2 cellular contexts compared by ENCODE assay signal in the genomic region with DNA sequence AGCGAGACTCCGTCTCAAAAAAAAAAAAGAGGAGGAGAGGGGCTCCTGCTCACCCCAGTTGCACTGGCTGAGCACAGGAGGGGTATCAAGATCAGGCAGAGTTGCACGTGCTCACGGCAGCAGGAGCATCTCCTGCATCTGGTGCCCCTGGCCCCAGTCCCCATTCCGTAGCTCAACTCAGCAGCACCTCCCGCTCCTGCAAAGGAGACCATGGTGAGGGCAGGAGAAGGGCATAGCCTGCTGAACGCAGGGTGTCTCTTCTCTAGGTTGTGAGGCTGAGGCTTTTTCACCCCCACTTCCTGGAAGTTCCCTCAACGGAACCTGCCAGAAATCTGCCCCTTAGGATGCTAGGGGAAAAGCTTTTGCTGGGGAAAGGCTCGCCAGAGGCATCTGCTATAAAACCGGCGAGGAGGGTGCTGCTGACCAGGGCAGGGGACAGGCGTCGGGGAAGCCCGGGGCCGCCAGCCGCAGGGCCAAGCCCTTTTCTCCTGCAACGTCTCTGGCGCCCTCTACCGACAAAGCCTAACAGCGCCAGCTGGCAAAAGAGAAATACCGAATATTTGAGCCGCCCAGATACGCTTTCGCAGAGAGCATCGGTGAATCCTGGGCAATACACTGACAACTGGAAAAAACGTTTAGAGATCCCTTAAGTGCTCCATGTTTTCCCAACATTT.
TF ChIP-seq lines count a peak whose summit lies in the region.

No MANE protein-coding gene starts in this region.

TF ChIP-seq in HEK293, 187 proteins besides CTCF, POLR2A, EP300 and RAD21 (continues in another document):
- TF ChIP-seq ZBTB17 (tag by site-specific recombination; IDR thresholded peaks at IDR 0.05) (peak; percentile 78), ZSCAN16 (tag by site-specific recombination; IDR thresholded peaks at IDR 0.05) (0 out of 2 replicates have a peak, but pooled peaks have one; percentile 54), ZNF621 (tag by site-specific recombination; IDR thresholded peaks at IDR 0.05) (no peak), ZNF660 (tag by site-specific recombination; IDR thresholded peaks at IDR 0.05) (no peak), ZNF76 (tag by site-specific recombination; IDR thresholded peaks at IDR 0.05; ENCODE audit: borderline replicate concordance, low read depth) (no peak), ZNF560 (tag by site-specific recombination; IDR thresholded peaks at IDR 0.05; ENCODE audit: borderline replicate concordance) (no peak), ZNF155 (tag by site-specific recombination; IDR thresholded peaks at IDR 0.05) (no peak), ZNF654 (tag by site-specific recombination; IDR thresholded peaks at IDR 0.05; ENCODE audit: low read depth) (peak; percentile 92), GLI2 (tag by site-specific recombination; IDR thresholded peaks at IDR 0.05; ENCODE audit: borderline replicate concordance, low read depth) (no peak), ZNF19 (tag by site-specific recombination; IDR thresholded peaks at IDR 0.05; ENCODE audit: low read depth) (no peak), REPIN1 (tag by site-specific recombination; IDR thresholded peaks at IDR 0.05; ENCODE audit: low read depth) (no peak), OSR2 (tag by site-specific recombination; IDR thresholded peaks at IDR 0.05) (no peak), ZNF777 (tag by site-specific recombination; IDR thresholded peaks at IDR 0.05; ENCODE audit: borderline replicate concordance) (no peak), KLF9 (tag by site-specific recombination; IDR thresholded peaks at IDR 0.05; ENCODE audit: low read depth) (no peak), ZNF544 (tag by site-specific recombination; IDR thresholded peaks at IDR 0.05) (no peak), KLF7 (tag by site-specific recombination; IDR thresholded peaks at IDR 0.05; ENCODE audit: borderline replicate concordance) (peak; percentile 29; the same call in 1 of the 2 replicates), KLF10 (tag by site-specific recombination; IDR thresholded peaks at IDR 0.05) (no peak)
- TF ChIP-seq, protein P1, sequence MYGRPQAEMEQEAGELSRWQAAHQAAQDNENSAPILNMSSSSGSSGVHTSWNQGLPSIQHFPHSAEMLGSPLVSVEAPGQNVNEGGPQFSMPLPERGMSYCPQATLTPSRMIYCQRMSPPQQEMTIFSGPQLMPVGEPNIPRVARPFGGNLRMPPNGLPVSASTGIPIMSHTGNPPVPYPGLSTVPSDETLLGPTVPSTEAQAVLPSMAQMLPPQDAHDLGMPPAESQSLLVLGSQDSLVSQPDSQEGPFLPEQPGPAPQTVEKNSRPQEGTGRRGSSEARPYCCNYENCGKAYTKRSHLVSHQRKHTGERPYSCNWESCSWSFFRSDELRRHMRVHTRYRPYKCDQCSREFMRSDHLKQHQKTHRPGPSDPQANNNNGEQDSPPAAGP (tag by site-specific recombination; IDR thresholded peaks at IDR 0.05) = peak; percentile 35; the same call in 1 of the 2 replicates
- TF ChIP-seq, protein P2, sequence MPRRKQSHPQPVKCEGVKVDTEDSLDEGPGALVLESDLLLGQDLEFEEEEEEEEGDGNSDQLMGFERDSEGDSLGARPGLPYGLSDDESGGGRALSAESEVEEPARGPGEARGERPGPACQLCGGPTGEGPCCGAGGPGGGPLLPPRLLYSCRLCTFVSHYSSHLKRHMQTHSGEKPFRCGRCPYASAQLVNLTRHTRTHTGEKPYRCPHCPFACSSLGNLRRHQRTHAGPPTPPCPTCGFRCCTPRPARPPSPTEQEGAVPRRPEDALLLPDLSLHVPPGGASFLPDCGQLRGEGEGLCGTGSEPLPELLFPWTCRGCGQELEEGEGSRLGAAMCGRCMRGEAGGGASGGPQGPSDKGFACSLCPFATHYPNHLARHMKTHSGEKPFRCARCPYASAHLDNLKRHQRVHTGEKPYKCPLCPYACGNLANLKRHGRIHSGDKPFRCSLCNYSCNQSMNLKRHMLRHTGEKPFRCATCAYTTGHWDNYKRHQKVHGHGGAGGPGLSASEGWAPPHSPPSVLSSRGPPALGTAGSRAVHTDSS (tag by site-specific recombination; IDR thresholded peaks at IDR 0.05) = no peak
- TF ChIP-seq, protein P3, sequence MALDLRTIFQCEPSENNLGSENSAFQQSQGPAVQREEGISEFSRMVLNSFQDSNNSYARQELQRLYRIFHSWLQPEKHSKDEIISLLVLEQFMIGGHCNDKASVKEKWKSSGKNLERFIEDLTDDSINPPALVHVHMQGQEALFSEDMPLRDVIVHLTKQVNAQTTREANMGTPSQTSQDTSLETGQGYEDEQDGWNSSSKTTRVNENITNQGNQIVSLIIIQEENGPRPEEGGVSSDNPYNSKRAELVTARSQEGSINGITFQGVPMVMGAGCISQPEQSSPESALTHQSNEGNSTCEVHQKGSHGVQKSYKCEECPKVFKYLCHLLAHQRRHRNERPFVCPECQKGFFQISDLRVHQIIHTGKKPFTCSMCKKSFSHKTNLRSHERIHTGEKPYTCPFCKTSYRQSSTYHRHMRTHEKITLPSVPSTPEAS (tag by site-specific recombination; IDR thresholded peaks at IDR 0.05) = no peak
- TF ChIP-seq, protein P4, sequence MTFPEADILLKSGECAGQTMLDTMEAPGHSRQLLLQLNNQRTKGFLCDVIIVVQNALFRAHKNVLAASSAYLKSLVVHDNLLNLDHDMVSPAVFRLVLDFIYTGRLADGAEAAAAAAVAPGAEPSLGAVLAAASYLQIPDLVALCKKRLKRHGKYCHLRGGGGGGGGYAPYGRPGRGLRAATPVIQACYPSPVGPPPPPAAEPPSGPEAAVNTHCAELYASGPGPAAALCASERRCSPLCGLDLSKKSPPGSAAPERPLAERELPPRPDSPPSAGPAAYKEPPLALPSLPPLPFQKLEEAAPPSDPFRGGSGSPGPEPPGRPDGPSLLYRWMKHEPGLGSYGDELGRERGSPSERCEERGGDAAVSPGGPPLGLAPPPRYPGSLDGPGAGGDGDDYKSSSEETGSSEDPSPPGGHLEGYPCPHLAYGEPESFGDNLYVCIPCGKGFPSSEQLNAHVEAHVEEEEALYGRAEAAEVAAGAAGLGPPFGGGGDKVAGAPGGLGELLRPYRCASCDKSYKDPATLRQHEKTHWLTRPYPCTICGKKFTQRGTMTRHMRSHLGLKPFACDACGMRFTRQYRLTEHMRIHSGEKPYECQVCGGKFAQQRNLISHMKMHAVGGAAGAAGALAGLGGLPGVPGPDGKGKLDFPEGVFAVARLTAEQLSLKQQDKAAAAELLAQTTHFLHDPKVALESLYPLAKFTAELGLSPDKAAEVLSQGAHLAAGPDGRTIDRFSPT (tag by site-specific recombination; IDR thresholded peaks at IDR 0.05) = peak; percentile 65; the same call in 1 of the 2 replicates
- TF ChIP-seq, protein P5, sequence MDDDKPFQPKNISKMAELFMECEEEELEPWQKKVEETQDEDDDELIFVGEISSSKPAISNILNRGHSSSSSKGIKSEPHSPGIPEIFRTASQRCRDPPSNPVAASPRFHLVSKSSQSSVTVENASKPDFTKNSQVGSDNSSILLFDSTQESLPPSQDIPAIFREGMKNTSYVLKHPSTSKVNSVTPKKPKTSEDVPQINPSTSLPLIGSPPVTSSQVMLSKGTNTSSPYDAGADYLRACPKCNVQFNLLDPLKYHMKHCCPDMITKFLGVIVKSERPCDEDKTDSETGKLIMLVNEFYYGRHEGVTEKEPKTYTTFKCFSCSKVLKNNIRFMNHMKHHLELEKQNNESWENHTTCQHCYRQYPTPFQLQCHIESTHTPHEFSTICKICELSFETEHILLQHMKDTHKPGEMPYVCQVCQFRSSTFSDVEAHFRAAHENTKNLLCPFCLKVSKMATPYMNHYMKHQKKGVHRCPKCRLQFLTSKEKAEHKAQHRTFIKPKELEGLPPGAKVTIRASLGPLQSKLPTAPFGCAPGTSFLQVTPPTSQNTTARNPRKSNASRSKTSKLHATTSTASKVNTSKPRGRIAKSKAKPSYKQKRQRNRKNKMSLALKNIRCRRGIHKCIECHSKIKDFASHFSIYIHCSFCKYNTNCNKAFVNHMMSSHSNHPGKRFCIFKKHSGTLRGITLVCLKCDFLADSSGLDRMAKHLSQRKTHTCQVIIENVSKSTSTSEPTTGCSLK (tag by site-specific recombination; IDR thresholded peaks at IDR 0.05) = no peak

TF ChIP-seq in K562, 482 proteins besides CTCF, POLR2A, EP300 and RAD21 (continues in another document):
- TF ChIP-seq TCFL5 (CRISPR knock-in tag; conservative IDR thresholded peaks at IDR 0.05) = no peak
- no peak for TF ChIP-seq ERF (CRISPR knock-in tag; IDR thresholded peaks at IDR 0.05)
- TF ChIP-seq BRD4 (IDR thresholded peaks at IDR 0.05) = no peak
- peak; percentile 25; the same call in 1 of the 2 replicates for TF ChIP-seq TEAD4 (IDR thresholded peaks at IDR 0.05; ENCODE audit: low read length)
- no peak for TF ChIP-seq TEAD4 (CRISPR knock-in tag; IDR thresholded peaks at IDR 0.05; ENCODE audit: borderline replicate concordance)
- TF ChIP-seq, protein P6, sequence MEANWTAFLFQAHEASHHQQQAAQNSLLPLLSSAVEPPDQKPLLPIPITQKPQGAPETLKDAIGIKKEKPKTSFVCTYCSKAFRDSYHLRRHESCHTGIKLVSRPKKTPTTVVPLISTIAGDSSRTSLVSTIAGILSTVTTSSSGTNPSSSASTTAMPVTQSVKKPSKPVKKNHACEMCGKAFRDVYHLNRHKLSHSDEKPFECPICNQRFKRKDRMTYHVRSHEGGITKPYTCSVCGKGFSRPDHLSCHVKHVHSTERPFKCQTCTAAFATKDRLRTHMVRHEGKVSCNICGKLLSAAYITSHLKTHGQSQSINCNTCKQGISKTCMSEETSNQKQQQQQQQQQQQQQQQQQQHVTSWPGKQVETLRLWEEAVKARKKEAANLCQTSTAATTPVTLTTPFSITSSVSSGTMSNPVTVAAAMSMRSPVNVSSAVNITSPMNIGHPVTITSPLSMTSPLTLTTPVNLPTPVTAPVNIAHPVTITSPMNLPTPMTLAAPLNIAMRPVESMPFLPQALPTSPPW (CRISPR knock-in tag; IDR thresholded peaks at IDR 0.05) = 0 out of 2 replicates have a peak, but pooled peaks have one; percentile 5
- TF ChIP-seq, protein P7, sequence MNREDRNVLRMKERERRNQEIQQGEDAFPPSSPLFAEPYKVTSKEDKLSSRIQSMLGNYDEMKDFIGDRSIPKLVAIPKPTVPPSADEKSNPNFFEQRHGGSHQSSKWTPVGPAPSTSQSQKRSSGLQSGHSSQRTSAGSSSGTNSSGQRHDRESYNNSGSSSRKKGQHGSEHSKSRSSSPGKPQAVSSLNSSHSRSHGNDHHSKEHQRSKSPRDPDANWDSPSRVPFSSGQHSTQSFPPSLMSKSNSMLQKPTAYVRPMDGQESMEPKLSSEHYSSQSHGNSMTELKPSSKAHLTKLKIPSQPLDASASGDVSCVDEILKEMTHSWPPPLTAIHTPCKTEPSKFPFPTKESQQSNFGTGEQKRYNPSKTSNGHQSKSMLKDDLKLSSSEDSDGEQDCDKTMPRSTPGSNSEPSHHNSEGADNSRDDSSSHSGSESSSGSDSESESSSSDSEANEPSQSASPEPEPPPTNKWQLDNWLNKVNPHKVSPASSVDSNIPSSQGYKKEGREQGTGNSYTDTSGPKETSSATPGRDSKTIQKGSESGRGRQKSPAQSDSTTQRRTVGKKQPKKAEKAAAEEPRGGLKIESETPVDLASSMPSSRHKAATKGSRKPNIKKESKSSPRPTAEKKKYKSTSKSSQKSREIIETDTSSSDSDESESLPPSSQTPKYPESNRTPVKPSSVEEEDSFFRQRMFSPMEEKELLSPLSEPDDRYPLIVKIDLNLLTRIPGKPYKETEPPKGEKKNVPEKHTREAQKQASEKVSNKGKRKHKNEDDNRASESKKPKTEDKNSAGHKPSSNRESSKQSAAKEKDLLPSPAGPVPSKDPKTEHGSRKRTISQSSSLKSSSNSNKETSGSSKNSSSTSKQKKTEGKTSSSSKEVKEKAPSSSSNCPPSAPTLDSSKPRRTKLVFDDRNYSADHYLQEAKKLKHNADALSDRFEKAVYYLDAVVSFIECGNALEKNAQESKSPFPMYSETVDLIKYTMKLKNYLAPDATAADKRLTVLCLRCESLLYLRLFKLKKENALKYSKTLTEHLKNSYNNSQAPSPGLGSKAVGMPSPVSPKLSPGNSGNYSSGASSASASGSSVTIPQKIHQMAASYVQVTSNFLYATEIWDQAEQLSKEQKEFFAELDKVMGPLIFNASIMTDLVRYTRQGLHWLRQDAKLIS (CRISPR knock-in tag; IDR thresholded peaks at IDR 0.05) = no peak
- TF ChIP-seq TRIM28 (IDR thresholded peaks at IDR 0.05) = no peak
- TF ChIP-seq RCOR1 (IDR thresholded peaks at IDR 0.05; ENCODE audit: borderline replicate concordance in 1 of 2, low read depth in 2 of 2, low read length in 2 of 2) = peak in 1 of 2 experiments; percentile 47; a peak in 1 of 4 replicates
- TF ChIP-seq SPI1 (IDR thresholded peaks at IDR 0.05; ENCODE audit: borderline replicate concordance, low read depth, low read length) = no peak
- no peak for TF ChIP-seq SIN3B (IDR thresholded peaks at IDR 0.05; ENCODE audit: low read depth)
- TF ChIP-seq FIP1L1 (IDR thresholded peaks at IDR 0.05; ENCODE audit: low read depth, low read length, poor library complexity, severe bottlenecking) = no peak
- no peak for TF ChIP-seq NR1H2 (CRISPR knock-in tag; IDR thresholded peaks at IDR 0.05)
- no peak for TF ChIP-seq ZNF347 (CRISPR knock-in tag; IDR thresholded peaks at IDR 0.05; ENCODE audit: low read depth)
- peak in 1 of 2 experiments; percentile 28; a peak in 1 of 4 replicates for TF ChIP-seq MAZ (CRISPR knock-in tag; conservative IDR thresholded peaks at IDR 0.05 in 1 of 2, IDR thresholded peaks at IDR 0.05 in 1 of 2)
- no peak for TF ChIP-seq ZNF444 (CRISPR knock-in tag; IDR thresholded peaks at IDR 0.05)
- no peak for TF ChIP-seq ZNF707 (CRISPR knock-in tag; conservative IDR thresholded peaks at IDR 0.05)
- no peak for TF ChIP-seq NR2C1 (IDR thresholded peaks at IDR 0.05)
- no peak for TF ChIP-seq NR2C1 (tag; IDR thresholded peaks at IDR 0.05)
- TF ChIP-seq CREM (IDR thresholded peaks at IDR 0.05; ENCODE audit: low read depth) = 0 out of 2 replicates have a peak, but pooled peaks have one; percentile 11
- no peak for TF ChIP-seq SMARCE1 (IDR thresholded peaks at IDR 0.05)
- TF ChIP-seq LCOR (CRISPR knock-in tag; IDR thresholded peaks at IDR 0.05) = no peak
- TF ChIP-seq SP1 (CRISPR knock-in tag; IDR thresholded peaks at IDR 0.05) = peak; percentile 41; the same call in 1 of the 2 replicates
- no peak for TF ChIP-seq CHD2 (IDR thresholded peaks at IDR 0.05; ENCODE audit: low read depth, low read length)
- TF ChIP-seq, protein P8, sequence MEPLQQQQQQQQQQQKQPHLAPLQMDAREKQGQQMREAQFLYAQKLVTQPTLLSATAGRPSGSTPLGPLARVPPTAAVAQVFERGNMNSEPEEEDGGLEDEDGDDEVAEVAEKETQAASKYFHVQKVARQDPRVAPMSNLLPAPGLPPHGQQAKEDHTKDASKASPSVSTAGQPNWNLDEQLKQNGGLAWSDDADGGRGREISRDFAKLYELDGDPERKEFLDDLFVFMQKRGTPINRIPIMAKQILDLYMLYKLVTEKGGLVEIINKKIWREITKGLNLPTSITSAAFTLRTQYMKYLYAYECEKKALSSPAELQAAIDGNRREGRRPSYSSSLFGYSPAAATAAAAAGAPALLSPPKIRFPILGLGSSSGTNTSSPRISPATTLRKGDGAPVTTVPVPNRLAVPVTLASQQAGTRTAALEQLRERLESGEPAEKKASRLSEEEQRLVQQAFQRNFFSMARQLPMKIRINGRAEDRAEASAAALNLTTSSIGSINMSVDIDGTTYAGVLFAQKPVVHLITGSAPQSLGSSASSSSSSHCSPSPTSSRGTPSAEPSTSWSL (CRISPR knock-in tag; IDR thresholded peaks at IDR 0.05; ENCODE audit: borderline replicate concordance) = no peak
- peak; percentile 65; the same call in 1 of the 2 replicates for TF ChIP-seq ZSCAN29 (IDR thresholded peaks at IDR 0.05)
